Comparison of ENCODE assay signal across 8 cellular contexts in genomic region chr3:4467522-4467867, GRCh38. TPM values are rescaled to one million over a fixed set of nuclear protein-coding genes. Genes with fewer than 3 reads are reported as not detected.
DNase-seq lines count a peak whose midpoint lies in the region; ATAC-seq and TF ChIP-seq lines count a peak whose summit lies in the region.

No MANE protein-coding gene starts in this region.

- H3K4me3 Mint-ChIP-seq in naive thymus-derived CD4-positive, alpha-beta T cell, result peak overlapping the region; percentile 90 to 95 (median 92)

- ATAC-seq in naive thymus-derived CD4-positive, alpha-beta T cell, result no peak
- ATAC-seq in HG02973 (IDR thresholded peaks at IDR 0.05; ENCODE audit: unreplicated experiment), result no peak

- DNase-seq in AG09309 (ENCODE audit: low read depth), result no peak
- DNase-seq in Karpas-422, result no peak
- DNase-seq in colonic mucosa, result no peak
- DNase-seq in naive thymus-derived CD4-positive, alpha-beta T cell, result no peak
- DNase-seq in GM03348 (ENCODE audit: low spot score), result no peak
- no peak for DNase-seq in NOMO-1 treated with dmso at 0.1 percent for 144 hours (lab: John Stamatoyannopoulos, UW; ENCODE audit: unreplicated experiment)
- DNase-seq in central memory CD4-positive, alpha-beta T cell, result no peak

- CTCF ChIA-PET in naive thymus-derived CD4-positive, alpha-beta T cell (lab: Charles Lee), result interaction anchor here (0.9 to 2.0 kb wide), 3 partner anchors 26 to 165 kb away, joined by 3 to 7 read pairs (median 4); partner anchors contain the start of gene ITPR1

- no peaks in the 10 kb centered on the region for H3K9me2 ChIP-seq in Karpas-422 (replicated peaks; ENCODE audit: insufficient read depth, low read length)

- peaks cover 10 to 36% (median 19%) of the 10 kb centered on the region in 7 donors for H3K4me1 Mint-ChIP-seq in naive thymus-derived CD4-positive, alpha-beta T cell

- H3K4me3 ChIP-seq in AG09309 (ENCODE audit: control insufficient read depth, low read depth, low read length), result peak overlapping the region; percentile 98
- peak overlapping the region; percentile 84 for H3K4me3 ChIP-seq in Karpas-422 (ENCODE audit: low read length)
- peak overlapping the region; percentile 93 for H3K4me3 ChIP-seq in colonic mucosa
- peak overlapping the region; percentile 90 for H3K4me3 ChIP-seq in naive thymus-derived CD4-positive, alpha-beta T cell (ENCODE audit: low read length)

- peak overlapping the region; percentile 74 for H3K9ac ChIP-seq in Karpas-422 (ENCODE audit: low read length)
- peak overlapping the region; percentile 83 to 90 for H3K9ac ChIP-seq in colonic mucosa (ENCODE audit: low read depth in 2 of 2, low read length in 2 of 2)

- peak overlapping the region; percentile 93 for H2AFZ ChIP-seq in Karpas-422 (ENCODE audit: low read length)

- H3K27me3 ChIP-seq in Karpas-422 (ENCODE audit: low read length) (no peaks in the 10 kb centered on the region), colonic mucosa (no peaks in the 10 kb centered on the region)
- no peaks in the 10 kb centered on the region for H3K27me3 ChIP-seq in naive thymus-derived CD4-positive, alpha-beta T cell (ENCODE audit: control insufficient read depth in 2 of 2, insufficient read depth in 2 of 2, low read length in 2 of 2)

- intact Hi-C loops in colonic mucosa (cut with DNase I), result no loop called here
- intact Hi-C loops in naive thymus-derived CD4-positive, alpha-beta T cell (cut with micrococcal nuclease), result loop anchor here (1.0 to 2.0 kb wide), 9 partner anchors 26 to 1341 kb away; partner anchors contain the start of genes ARL8B (in 2 of the 2), ITPR1 (in 2 of the 2), SETMAR (in 2 of the 2) and EDEM1 (in 1 of the 2)

- H3K4me2 ChIP-seq in Karpas-422 (ENCODE audit: low read depth, low read length, poor library complexity, severe bottlenecking), result peak overlapping the region; percentile 79

- TF ChIP-seq CTCF in AG09309 (IDR thresholded peaks at IDR 0.05; ENCODE audit: control insufficient read depth, insufficient read depth, low read depth, low read length, missing control alignments) (no peak), colonic mucosa (IDR thresholded peaks at IDR 0.05) (no peak)

- H3K36me3 Mint-ChIP-seq in naive thymus-derived CD4-positive, alpha-beta T cell, result no peaks in the 10 kb centered on the region

- H3K9me3 ChIP-seq in Karpas-422 (ENCODE audit: low read length) (no peaks in the 10 kb centered on the region), colonic mucosa (no peaks in the 10 kb centered on the region)
- no peaks in the 10 kb centered on the region for H3K9me3 ChIP-seq in naive thymus-derived CD4-positive, alpha-beta T cell (ENCODE audit: control insufficient read depth in 2 of 3, low read length in 3 of 3)

- H3K36me3 ChIP-seq in Karpas-422 (ENCODE audit: insufficient read depth, low read length) (no peaks in the 10 kb centered on the region), colonic mucosa (no peaks in the 10 kb centered on the region)
- peaks cover 0 to 4% (median 0%) of the 10 kb centered on the region in 3 experiments for H3K36me3 ChIP-seq in naive thymus-derived CD4-positive, alpha-beta T cell (ENCODE audit: control insufficient read depth in 2 of 3, insufficient read depth in 3 of 3, low read length in 3 of 3)

- H3K9me3 Mint-ChIP-seq in naive thymus-derived CD4-positive, alpha-beta T cell, result peaks cover 0 to 2% (median 0%) of the 10 kb centered on the region in 11 donors

- 0 out of 2 replicates have a peak, but pooled peaks cover 4% of the 10 kb centered on the region for H3K79me2 ChIP-seq in Karpas-422 (ENCODE audit: low read length)

- no peaks in the 10 kb centered on the region for H4K20me1 ChIP-seq in Karpas-422 (ENCODE audit: insufficient read depth, low read depth, low read length)

- peaks cover 10% of the 10 kb centered on the region for H3K4me1 ChIP-seq in Karpas-422 (ENCODE audit: low read length)
- no peaks in the 10 kb centered on the region for H3K4me1 ChIP-seq in colonic mucosa
- H3K4me1 ChIP-seq in naive thymus-derived CD4-positive, alpha-beta T cell (ENCODE audit: control insufficient read depth in 2 of 2, insufficient read depth in 2 of 2, low read length in 2 of 2), result peaks cover 5 to 7% of the 10 kb centered on the region in 2 donors

- H3K27me3 Mint-ChIP-seq in naive thymus-derived CD4-positive, alpha-beta T cell, result peaks cover 0 to 5% (median 2%) of the 10 kb centered on the region in 5 donors

- POLR2A ChIA-PET in naive thymus-derived CD4-positive, alpha-beta T cell (lab: Charles Lee), result interaction anchor here (0.7 to 4.3 kb wide), 9 partner anchors 23 to 164 kb away, joined by 3 to 55 read pairs (median 4); partner anchors contain the start of gene ITPR1

- no peak overlapping the region for H3K27ac ChIP-seq in Karpas-422 (ENCODE audit: low read length)
- peak overlapping the region; percentile 82 for H3K27ac ChIP-seq in colonic mucosa
- H3K27ac ChIP-seq in naive thymus-derived CD4-positive, alpha-beta T cell (ENCODE audit: low read depth, low read length), result peak overlapping the region; percentile 77

- H3K27ac Mint-ChIP-seq in naive thymus-derived CD4-positive, alpha-beta T cell, result peak overlapping the region; percentile 86 to 96 (median 94)

RNA-seq across cellular contexts. Expression of gene SUMF1, which starts 0.4 kb away (rescaled TPM):
- 9.4 and 13.5 TPM in 2 replicates for total RNA-seq in Karpas-422 (2014; rRNA removed; shearing (Covaris generic); ENCODE audit: low replicate concordance)
- 10 to 100 TPM; 37.6 to 43.9 TPM for total RNA-seq in colonic mucosa
- 10 to 100 TPM in 4 of 5 experiments, 1 to 10 TPM in 1; 9.2 to 20.0 (median 16.0) TPM for total RNA-seq in naive thymus-derived CD4-positive, alpha-beta T cell
- polyA plus RNA-seq in naive thymus-derived CD4-positive, alpha-beta T cell, result 10 to 100 TPM; 28.6 to 31.0 TPM

RNA-seq across cellular contexts. Expression of gene ITPR1, which starts 25.7 kb away (rescaled TPM):
- total RNA-seq in Karpas-422 (2014; rRNA removed; shearing (Covaris generic); ENCODE audit: low replicate concordance), result 18.2 and 22.2 TPM in 2 replicates
- 10 to 100 TPM in 1 of 2 donors, 1 to 10 TPM in 1; 7.0 to 18.2 TPM for total RNA-seq in colonic mucosa
- total RNA-seq in naive thymus-derived CD4-positive, alpha-beta T cell, result 100 to 1,000 TPM in 1 of 5 experiments, 10 to 100 TPM in 4; 66.7 to 118 (median 90.7) TPM
- 10 to 100 TPM; 15.1 to 15.3 TPM for polyA plus RNA-seq in naive thymus-derived CD4-positive, alpha-beta T cell
